In genomic region chr6:16704706-16705402, GRCh38 we compare ENCODE assay signal across 1 cellular context.
TF ChIP-seq lines count a peak whose summit lies in the region.

No MANE protein-coding gene starts in this region.

TF ChIP-seq in HepG2, 621 proteins besides CTCF, POLR2A, EP300 and RAD21 (continued from another document):
- TF ChIP-seq ZNF660 (CRISPR knock-in tag; IDR thresholded peaks at IDR 0.05; ENCODE audit: borderline replicate concordance, low read depth), result no peak
- no peak for TF ChIP-seq USF2 (IDR thresholded peaks at IDR 0.05; ENCODE audit: low read depth, low read length)
- no peak for TF ChIP-seq USF2 (CRISPR knock-in tag; IDR thresholded peaks at IDR 0.05; ENCODE audit: borderline replicate concordance)
- TF ChIP-seq HDAC2 (CRISPR knock-in tag; IDR thresholded peaks at IDR 0.05), result no peak
- no peak for TF ChIP-seq ZFP36L1 (CRISPR knock-in tag; IDR thresholded peaks at IDR 0.05)
- no peak for TF ChIP-seq HMG20B (CRISPR knock-in tag; conservative IDR thresholded peaks at IDR 0.05)
- TF ChIP-seq, protein P1, sequence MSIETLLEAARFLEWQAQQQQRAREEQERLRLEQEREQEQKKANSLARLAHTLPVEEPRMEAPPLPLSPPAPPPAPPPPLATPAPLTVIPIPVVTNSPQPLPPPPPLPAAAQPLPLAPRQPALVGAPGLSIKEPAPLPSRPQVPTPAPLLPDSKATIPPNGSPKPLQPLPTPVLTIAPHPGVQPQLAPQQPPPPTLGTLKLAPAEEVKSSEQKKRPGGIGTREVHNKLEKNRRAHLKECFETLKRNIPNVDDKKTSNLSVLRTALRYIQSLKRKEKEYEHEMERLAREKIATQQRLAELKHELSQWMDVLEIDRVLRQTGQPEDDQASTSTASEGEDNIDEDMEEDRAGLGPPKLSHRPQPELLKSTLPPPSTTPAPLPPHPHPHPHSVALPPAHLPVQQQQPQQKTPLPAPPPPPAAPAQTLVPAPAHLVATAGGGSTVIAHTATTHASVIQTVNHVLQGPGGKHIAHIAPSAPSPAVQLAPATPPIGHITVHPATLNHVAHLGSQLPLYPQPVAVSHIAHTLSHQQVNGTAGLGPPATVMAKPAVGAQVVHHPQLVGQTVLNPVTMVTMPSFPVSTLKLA (IDR thresholded peaks at IDR 0.05), result no peak
- TF ChIP-seq ZNF670 (CRISPR knock-in tag; IDR thresholded peaks at IDR 0.05; ENCODE audit: borderline replicate concordance), result no peak
- TF ChIP-seq, protein P2, sequence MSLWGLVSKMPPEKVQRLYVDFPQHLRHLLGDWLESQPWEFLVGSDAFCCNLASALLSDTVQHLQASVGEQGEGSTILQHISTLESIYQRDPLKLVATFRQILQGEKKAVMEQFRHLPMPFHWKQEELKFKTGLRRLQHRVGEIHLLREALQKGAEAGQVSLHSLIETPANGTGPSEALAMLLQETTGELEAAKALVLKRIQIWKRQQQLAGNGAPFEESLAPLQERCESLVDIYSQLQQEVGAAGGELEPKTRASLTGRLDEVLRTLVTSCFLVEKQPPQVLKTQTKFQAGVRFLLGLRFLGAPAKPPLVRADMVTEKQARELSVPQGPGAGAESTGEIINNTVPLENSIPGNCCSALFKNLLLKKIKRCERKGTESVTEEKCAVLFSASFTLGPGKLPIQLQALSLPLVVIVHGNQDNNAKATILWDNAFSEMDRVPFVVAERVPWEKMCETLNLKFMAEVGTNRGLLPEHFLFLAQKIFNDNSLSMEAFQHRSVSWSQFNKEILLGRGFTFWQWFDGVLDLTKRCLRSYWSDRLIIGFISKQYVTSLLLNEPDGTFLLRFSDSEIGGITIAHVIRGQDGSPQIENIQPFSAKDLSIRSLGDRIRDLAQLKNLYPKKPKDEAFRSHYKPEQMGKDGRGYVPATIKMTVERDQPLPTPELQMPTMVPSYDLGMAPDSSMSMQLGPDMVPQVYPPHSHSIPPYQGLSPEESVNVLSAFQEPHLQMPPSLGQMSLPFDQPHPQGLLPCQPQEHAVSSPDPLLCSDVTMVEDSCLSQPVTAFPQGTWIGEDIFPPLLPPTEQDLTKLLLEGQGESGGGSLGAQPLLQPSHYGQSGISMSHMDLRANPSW (CRISPR knock-in tag; IDR thresholded peaks at IDR 0.05; ENCODE audit: borderline replicate concordance), result no peak
- TF ChIP-seq, protein P3, sequence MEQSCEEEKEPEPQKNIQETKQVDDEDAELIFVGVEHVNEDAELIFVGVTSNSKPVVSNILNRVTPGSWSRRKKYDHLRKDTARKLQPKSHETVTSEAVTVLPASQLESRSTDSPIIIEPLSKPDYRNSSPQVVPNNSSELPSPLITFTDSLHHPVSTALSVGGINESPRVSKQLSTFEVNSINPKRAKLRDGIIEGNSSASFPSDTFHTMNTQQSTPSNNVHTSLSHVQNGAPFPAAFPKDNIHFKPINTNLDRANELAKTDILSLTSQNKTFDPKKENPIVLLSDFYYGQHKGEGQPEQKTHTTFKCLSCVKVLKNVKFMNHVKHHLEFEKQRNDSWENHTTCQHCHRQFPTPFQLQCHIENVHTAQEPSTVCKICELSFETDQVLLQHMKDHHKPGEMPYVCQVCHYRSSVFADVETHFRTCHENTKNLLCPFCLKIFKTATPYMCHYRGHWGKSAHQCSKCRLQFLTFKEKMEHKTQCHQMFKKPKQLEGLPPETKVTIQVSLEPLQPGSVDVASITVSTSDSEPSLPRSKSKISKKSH (CRISPR knock-in tag; IDR thresholded peaks at IDR 0.05; ENCODE audit: borderline replicate concordance), result no peak
- TF ChIP-seq ARNT2 (CRISPR knock-in tag; IDR thresholded peaks at IDR 0.05; ENCODE audit: low read depth), result no peak
